In the genomic region with DNA sequence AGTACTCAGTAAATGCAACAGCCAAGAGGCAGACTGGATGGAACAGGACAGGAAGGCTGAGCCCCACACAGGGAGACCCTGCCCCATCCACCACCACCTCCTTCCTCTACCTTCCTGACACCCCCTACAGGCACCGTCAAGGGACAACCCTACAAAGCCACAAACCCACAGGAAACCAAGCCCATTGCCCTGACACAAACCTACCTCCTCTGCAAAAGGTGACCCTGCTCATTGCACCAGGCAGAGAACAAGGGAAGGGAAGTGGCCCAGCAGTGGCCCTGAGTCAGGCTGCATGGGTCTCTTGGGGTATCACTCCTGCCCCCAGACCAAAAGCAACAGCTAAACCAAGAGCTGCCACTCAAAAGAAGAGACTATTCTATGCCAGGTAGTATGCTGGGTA, we compare ENCODE assay signal across 19 cellular contexts. TPM values are rescaled to one million over a fixed set of nuclear protein-coding genes. Genes with fewer than 3 reads are reported as not detected.
A peak's percentile ranks its signal among the peaks of the same experiment; 100 is the strongest.
DNase-seq lines count a peak whose midpoint lies in the region; ATAC-seq and TF ChIP-seq lines count a peak whose summit lies in the region.
"Had no signal": no experiment of that assay in that cellular context is flagged by ENCODE, and none has a peak within 500 bp of the region (broad histone marks: within the 10 kb centered on the region; RNA-seq: fewer than 3 reads in every experiment).

No MANE protein-coding gene starts in this region.

- peak; percentile 90 for DNase-seq in activated CD8-positive, alpha-beta memory T cell treated with anti-CD3 and anti-CD28 coated beads, Interleukin-2, amount 10 ng/mL, durations not matched to agents 7 days and 5 days
- DNase-seq in activated CD8-positive, alpha-beta memory T cell treated with anti-CD3 and anti-CD28 coated beads, Interleukin-2, amount 50 U/mL, for 48 hours, result no peak
- DNase-seq in activated T-helper 1 cell treated with anti-CD3 and anti-CD28 coated beads, Interleukin-12 subunit alpha, Interleukin-12 subunit beta, Interleukin-2, Interleukin-4 antibody, amounts not matched to agents 30 ng/mL and 10 ng/mL and 1 ng/mL, durations not matched to agents 14 hours and 24 hours and 36 hours (ENCODE audit: low spot score), result peak; percentile 62
- DNase-seq in posterior vena cava (ENCODE audit: low spot score), result peak; percentile 32
- DNase-seq in activated CD4-positive, CD25-positive, alpha-beta regulatory T cell (lab: John Stamatoyannopoulos, UW), result no peak
- DNase-seq: amniotic stem cell, left cardiac atrium, NCI-H1930, Right ventricle myocardium superior, spleen, thyroid gland had no signal

- H3K4me3 Mint-ChIP-seq in activated CD8-positive, alpha-beta memory T cell treated with anti-CD3 and anti-CD28 coated beads, Interleukin-2, amount 10 ng/mL, durations not matched to agents 7 days and 5 days, result peak overlapping the region; percentile 60
- peak overlapping the region; percentile 72 for H3K4me3 Mint-ChIP-seq in activated T-helper 1 cell treated with anti-CD3 and anti-CD28 coated beads, Interleukin-12 subunit alpha, Interleukin-12 subunit beta, Interleukin-2, Interleukin-4 antibody, amounts not matched to agents 30 ng/mL and 10 ng/mL and 1 ng/mL, durations not matched to agents 14 hours and 24 hours and 36 hours

- intact Hi-C loops in activated T-helper 1 cell treated with anti-CD3 and anti-CD28 coated beads, Interleukin-12 subunit alpha, Interleukin-12 subunit beta, Interleukin-2, Interleukin-4 antibody, amounts not matched to agents 30 ng/mL and 10 ng/mL and 1 ng/mL, durations not matched to agents 14 hours and 24 hours and 36 hours (cut with micrococcal nuclease), result no loop called here
- intact Hi-C loops in posterior vena cava (cut with DNase I), result no loop called here

- TF ChIP-seq POLR2A in GM18951 (IDR thresholded peaks at IDR 0.05; ENCODE audit: extremely low read depth, insufficient read depth, insufficient read length), result peak; percentile 13

- CTCF ChIA-PET in activated CD8-positive, alpha-beta memory T cell treated with anti-CD3 and anti-CD28 coated beads, Interleukin-2, amount 10 ng/mL, durations not matched to agents 7 days and 5 days (lab: Charles Lee), result interaction anchor here (0.8 to 8.5 kb wide), 4 partner anchors 19 to 181 kb away, joined by 3 to 104 read pairs (median 14); a partner anchor contains a TSS

- in situ Hi-C loops in GM18951 (cut with MboI; ENCODE audit: low sequenced_read_pairs, unreplicated experiment), result no loop called here

- H3K27me3 Mint-ChIP-seq in activated CD8-positive, alpha-beta memory T cell treated with anti-CD3 and anti-CD28 coated beads, Interleukin-2, amount 10 ng/mL, durations not matched to agents 7 days and 5 days, result no peaks in the 10 kb centered on the region
- no peaks in the 10 kb centered on the region for H3K27me3 Mint-ChIP-seq in activated T-helper 1 cell treated with anti-CD3 and anti-CD28 coated beads, Interleukin-12 subunit alpha, Interleukin-12 subunit beta, Interleukin-2, Interleukin-4 antibody, amounts not matched to agents 30 ng/mL and 10 ng/mL and 1 ng/mL, durations not matched to agents 14 hours and 24 hours and 36 hours (ENCODE audit: insufficient read depth)

- peaks cover 79% of the 10 kb centered on the region for H3K36me3 Mint-ChIP-seq in activated CD8-positive, alpha-beta memory T cell treated with anti-CD3 and anti-CD28 coated beads, Interleukin-2, amount 10 ng/mL, durations not matched to agents 7 days and 5 days
- peaks cover 42% of the 10 kb centered on the region for H3K36me3 Mint-ChIP-seq in activated T-helper 1 cell treated with anti-CD3 and anti-CD28 coated beads, Interleukin-12 subunit alpha, Interleukin-12 subunit beta, Interleukin-2, Interleukin-4 antibody, amounts not matched to agents 30 ng/mL and 10 ng/mL and 1 ng/mL, durations not matched to agents 14 hours and 24 hours and 36 hours (ENCODE audit: low read depth)

- H3K9me3 Mint-ChIP-seq in activated CD8-positive, alpha-beta memory T cell treated with anti-CD3 and anti-CD28 coated beads, Interleukin-2, amount 10 ng/mL, durations not matched to agents 7 days and 5 days (ENCODE audit: low read depth), result peaks cover 3% of the 10 kb centered on the region
- peaks cover 12% of the 10 kb centered on the region for H3K9me3 Mint-ChIP-seq in activated T-helper 1 cell treated with anti-CD3 and anti-CD28 coated beads, Interleukin-12 subunit alpha, Interleukin-12 subunit beta, Interleukin-2, Interleukin-4 antibody, amounts not matched to agents 30 ng/mL and 10 ng/mL and 1 ng/mL, durations not matched to agents 14 hours and 24 hours and 36 hours

- ATAC-seq in activated CD8-positive, alpha-beta memory T cell treated with anti-CD3 and anti-CD28 coated beads, Interleukin-2, amount 10 ng/mL, durations not matched to agents 7 days and 5 days, result peak; percentile 22
- ATAC-seq in HG03039 (IDR thresholded peaks at IDR 0.05; ENCODE audit: unreplicated experiment) (no peak), HG03139 (IDR thresholded peaks at IDR 0.05; ENCODE audit: unreplicated experiment) (no peak)
- ATAC-seq: A549, esophagus mucosa, gastroesophageal sphincter, left cardiac atrium had no signal

- peaks cover 91% of the 10 kb centered on the region for H3K4me1 Mint-ChIP-seq in activated CD8-positive, alpha-beta memory T cell treated with anti-CD3 and anti-CD28 coated beads, Interleukin-2, amount 10 ng/mL, durations not matched to agents 7 days and 5 days
- H3K4me1 Mint-ChIP-seq in activated T-helper 1 cell treated with anti-CD3 and anti-CD28 coated beads, Interleukin-12 subunit alpha, Interleukin-12 subunit beta, Interleukin-2, Interleukin-4 antibody, amounts not matched to agents 30 ng/mL and 10 ng/mL and 1 ng/mL, durations not matched to agents 14 hours and 24 hours and 36 hours (ENCODE audit: low read depth), result peaks cover 85% of the 10 kb centered on the region

- peak overlapping the region; percentile 98 for H3K27ac Mint-ChIP-seq in activated CD8-positive, alpha-beta memory T cell treated with anti-CD3 and anti-CD28 coated beads, Interleukin-2, amount 10 ng/mL, durations not matched to agents 7 days and 5 days
- peak overlapping the region; percentile 95 for H3K27ac Mint-ChIP-seq in activated T-helper 1 cell treated with anti-CD3 and anti-CD28 coated beads, Interleukin-12 subunit alpha, Interleukin-12 subunit beta, Interleukin-2, Interleukin-4 antibody, amounts not matched to agents 30 ng/mL and 10 ng/mL and 1 ng/mL, durations not matched to agents 14 hours and 24 hours and 36 hours

RNA-seq across cellular contexts. Expression of a gene that starts 21.0 kb away (rescaled TPM):
- 10 to 100 TPM; 41.7 to 57.8 TPM for total RNA-seq in activated CD8-positive, alpha-beta memory T cell treated with anti-CD3 and anti-CD28 coated beads, Interleukin-2, amount 10 ng/mL, durations not matched to agents 7 days and 5 days
- 15.5 and 16.9 TPM in 2 replicates for total RNA-seq in activated T-helper 1 cell treated with anti-CD3 and anti-CD28 coated beads, Interleukin-12 subunit alpha, Interleukin-12 subunit beta, Interleukin-2, Interleukin-4 antibody, amounts not matched to agents 30 ng/mL and 10 ng/mL and 1 ng/mL, durations not matched to agents 14 hours and 24 hours and 36 hours
- total RNA-seq in posterior vena cava, result under 1 TPM; 0.14 TPM
- total RNA-seq: cardiac septum, esophagus mucosa, pulmonary artery endothelial cell, Right ventricle myocardium superior had no signal

Comparison
In these comparisons a context has a peak if more than half of its experiments do, and no peak if none do; other contexts are left out.
1. DNase-seq: peak in activated CD8-positive, alpha-beta memory T cell treated with anti-CD3 and anti-CD28 coated beads, Interleukin-2, amount 10 ng/mL, durations not matched to agents 7 days and 5 days (single experiment), activated T-helper 1 cell treated with anti-CD3 and anti-CD28 coated beads, Interleukin-12 subunit alpha, Interleukin-12 subunit beta, Interleukin-2, Interleukin-4 antibody, amounts not matched to agents 30 ng/mL and 10 ng/mL and 1 ng/mL, durations not matched to agents 14 hours and 24 hours and 36 hours (single experiment) and posterior vena cava (single experiment); none in activated CD8-positive, alpha-beta memory T cell treated with anti-CD3 and anti-CD28 coated beads, Interleukin-2, amount 50 U/mL, for 48 hours (single experiment) and activated CD4-positive, CD25-positive, alpha-beta regulatory T cell (0 of 4).
2. RNA of a gene that starts 21.0 kb away (total RNA-seq): 41.7 to 57.8 TPM in activated CD8-positive, alpha-beta memory T cell treated with anti-CD3 and anti-CD28 coated beads, Interleukin-2, amount 10 ng/mL, durations not matched to agents 7 days and 5 days and 15.5 to 16.9 TPM in activated T-helper 1 cell treated with anti-CD3 and anti-CD28 coated beads, Interleukin-12 subunit alpha, Interleukin-12 subunit beta, Interleukin-2, Interleukin-4 antibody, amounts not matched to agents 30 ng/mL and 10 ng/mL and 1 ng/mL, durations not matched to agents 14 hours and 24 hours and 36 hours; 0.14 TPM in posterior vena cava; every median in the first group is over 10 times any median in the second.